In the genomic region with DNA sequence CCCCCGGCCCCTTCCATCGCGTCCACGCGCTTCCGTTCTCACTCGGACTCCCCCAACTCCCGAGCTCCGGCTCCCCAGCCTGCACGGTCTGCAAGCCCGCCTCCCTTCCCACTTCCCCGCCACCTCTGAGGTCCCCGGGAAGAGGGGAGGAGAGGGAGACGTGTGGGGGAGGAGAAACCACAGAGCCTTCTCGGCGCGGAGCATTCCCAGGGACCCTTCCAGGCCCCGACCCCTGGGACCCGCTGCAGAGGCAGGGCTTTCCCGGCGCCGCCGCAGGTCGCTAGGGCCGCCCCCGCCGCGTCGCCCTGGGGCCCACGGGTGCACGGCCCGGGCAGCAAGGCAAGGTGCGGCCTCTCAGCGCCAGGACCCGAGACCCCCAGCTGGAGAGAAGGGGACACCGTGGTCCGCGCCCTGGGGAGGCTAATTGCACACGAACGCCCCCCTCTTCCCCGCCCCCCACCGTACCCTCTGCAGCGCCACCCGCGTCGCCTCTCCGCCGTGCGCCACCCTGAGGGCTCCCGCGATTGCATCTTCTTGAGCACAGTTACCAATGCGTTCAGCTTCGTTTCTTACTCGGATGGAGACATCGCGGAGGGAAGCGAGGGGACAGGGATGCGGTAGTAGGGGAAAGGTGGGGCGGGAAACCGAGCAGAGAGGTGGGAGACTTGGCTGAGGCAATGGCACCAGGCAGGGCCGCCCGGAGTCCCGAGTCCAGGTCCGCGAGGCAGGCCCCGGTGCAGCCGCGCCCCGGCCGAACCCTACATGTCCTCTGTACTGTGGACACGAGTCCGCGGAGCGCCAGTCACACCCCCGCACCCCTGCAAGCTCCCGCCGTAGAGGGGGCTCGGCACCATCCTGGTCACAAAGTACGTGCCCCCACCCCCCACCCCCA, we compare ENCODE assay signal across 8 cellular contexts. TPM values are rescaled to one million over a fixed set of nuclear protein-coding genes. Genes with fewer than 3 reads are reported as not detected.
DNase-seq lines count a peak whose midpoint lies in the region; ATAC-seq, FAIRE-seq and TF ChIP-seq lines count a peak whose summit lies in the region.

No MANE protein-coding gene starts in this region.

- TF ChIP-seq EP300 in suprapubic skin (IDR thresholded peaks at IDR 0.05) = no peak

- CTCF ChIA-PET in endothelial cell of umbilical vein (lab: Charles Lee) = interaction anchor here (0.6 to 7.5 kb wide), 42 partner anchors 10 to 1492 kb away, joined by 3 to 125 read pairs (median 5); a partner anchor contains a TSS

- TF ChIP-seq POLR2A in endothelial cell of umbilical vein (IDR thresholded peaks at IDR 0.05; ENCODE audit: low read depth, low read length) (no peak), suprapubic skin (IDR thresholded peaks at IDR 0.05) (no peak)

- WGBS in suprapubic skin = 0% methylated on average over 40 of the region's 79 CpGs

- H3K4me3 ChIP-seq in endothelial cell of umbilical vein (replicated peaks in 1 of 3; ENCODE audit: insufficient read depth in 1 of 3, low read depth in 1 of 3, low read length in 3 of 3) (peak overlapping the region; percentile 79 to 94 (median 86)), mononuclear cell (ENCODE audit: low read length) (peak overlapping the region; percentile 42), suprapubic skin (peak overlapping the region; percentile 80)

- no peaks in the 10 kb centered on the region for H3K9me1 ChIP-seq in endothelial cell of umbilical vein (replicated peaks; ENCODE audit: control insufficient read depth, extremely low read depth, insufficient read depth, low read length)

- ATAC-seq in Right ventricle myocardium inferior (peak; percentile 65), HG02798 (IDR thresholded peaks at IDR 0.05; ENCODE audit: poor library complexity, unreplicated experiment) (peak; percentile 48)

- POLR2A ChIA-PET in endothelial cell of umbilical vein (lab: Charles Lee) = interaction anchor here (0.6 to 2.3 kb wide), 6 partner anchors 20 to 716 kb away, joined by 3 to 11 read pairs (median 6); a partner anchor contains a TSS

- H3K79me2 ChIP-seq in endothelial cell of umbilical vein (ENCODE audit: control insufficient read depth, insufficient read depth, low read length) = no peaks in the 10 kb centered on the region

- H3K9ac ChIP-seq in endothelial cell of umbilical vein (replicated peaks; ENCODE audit: extremely low read depth, insufficient read depth, low read length) = peak overlapping the region; percentile 43

- H3K27ac ChIP-seq in endothelial cell of umbilical vein (ENCODE audit: insufficient read depth, low read depth, low read length) (peak overlapping the region; percentile 49), suprapubic skin (peak overlapping the region; percentile 16)

- no TSS peak for BruUV-seq in endothelial cell of umbilical vein (replicated peaks; lab: Mats Ljungman, UMichigan)

- peaks cover 12% of the 10 kb centered on the region for H3K4me1 ChIP-seq in endothelial cell of umbilical vein (ENCODE audit: control insufficient read depth, extremely low read depth, insufficient read depth, low read length)
- H3K4me1 ChIP-seq in mononuclear cell (ENCODE audit: insufficient read depth, low read length) = peaks cover 43% of the 10 kb centered on the region
- peaks cover 35% of the 10 kb centered on the region for H3K4me1 ChIP-seq in suprapubic skin

- dilution Hi-C loops in endothelial cell of umbilical vein (cut with MboI; ENCODE audit: extremely low pct_ligation_motif_present, low sequenced_read_pairs) = no loop called here

- H4K20me1 ChIP-seq in endothelial cell of umbilical vein (replicated peaks; ENCODE audit: control insufficient read depth, extremely low read depth, insufficient read depth, low read length) = no peaks in the 10 kb centered on the region

- no peaks in the 10 kb centered on the region for H3K36me3 ChIP-seq in endothelial cell of umbilical vein (ENCODE audit: control insufficient read depth in 2 of 2, extremely low read depth in 1 of 2, insufficient read depth in 2 of 2, low read length in 2 of 2)
- no peaks in the 10 kb centered on the region for H3K36me3 ChIP-seq in suprapubic skin

- H3K4me2 ChIP-seq in endothelial cell of umbilical vein (ENCODE audit: insufficient read depth, low read length) = peak overlapping the region; percentile 90

- DNase-seq in Right ventricle myocardium inferior (ENCODE audit: missing footprints) = peak; percentile 77
- DNase-seq in cardiac septum (ENCODE audit: low spot score) = no peak
- peak; percentile 30 for DNase-seq in NCI-H2171 (lab: John Stamatoyannopoulos, UW)
- peak; percentile 23 to 31 for DNase-seq in activated CD8-positive, alpha-beta memory T cell treated with anti-CD3 and anti-CD28 coated beads for 1 hour (ENCODE audit: extremely low read depth in 1 of 2, low read depth in 1 of 2)
- DNase-seq in endothelial cell of umbilical vein (ENCODE audit: low read depth, low spot score) = peak; percentile 63
- peak in 1 of 2 donors; percentile 74 for DNase-seq in suprapubic skin (ENCODE audit: low spot score in 2 of 2)

- H3K27me3 ChIP-seq in endothelial cell of umbilical vein (ENCODE audit: control insufficient read depth in 2 of 2, insufficient read depth in 2 of 2, low read length in 2 of 2) (peaks cover 9 to 29% of the 10 kb centered on the region in 2 experiments), mononuclear cell (ENCODE audit: insufficient read depth, low read length) (peaks cover 71% of the 10 kb centered on the region), suprapubic skin (no peaks in the 10 kb centered on the region)

- no peaks in the 10 kb centered on the region for H3K9me3 ChIP-seq in endothelial cell of umbilical vein (replicated peaks; ENCODE audit: control insufficient read depth, insufficient read depth, low read length)
- no peaks in the 10 kb centered on the region for H3K9me3 ChIP-seq in mononuclear cell (ENCODE audit: low read depth, low read length)
- no peaks in the 10 kb centered on the region for H3K9me3 ChIP-seq in suprapubic skin

- FAIRE-seq in endothelial cell of umbilical vein (lab: Jason Lieb, UNC) = peak; percentile 24

- peak; percentile 14 to 50 for TF ChIP-seq CTCF in endothelial cell of umbilical vein (IDR thresholded peaks at IDR 0.05; ENCODE audit: extremely low read depth in 1 of 2, insufficient read depth in 1 of 2, low read depth in 1 of 2, low read length in 2 of 2)
- peak in 1 of 2 donors; percentile 16 for TF ChIP-seq CTCF in suprapubic skin (IDR thresholded peaks at IDR 0.05)

- intact Hi-C loops in Right ventricle myocardium inferior (cut with DNase I) (loop anchor here (2.0 to 10.0 kb wide), 5 partner anchors 30 to 728 kb away; a partner anchor contains a TSS), cardiac septum (cut with DNase I) (loop anchor here (2.0 to 10.0 kb wide), 5 partner anchors 22 to 458 kb away; no protein-coding TSS in a partner anchor), endothelial cell of umbilical vein (cut with micrococcal nuclease) (loop anchor here (1.0 to 10.0 kb wide), 12 partner anchors 29 to 1598 kb away; a partner anchor contains a TSS)

- H2AFZ ChIP-seq in endothelial cell of umbilical vein (ENCODE audit: low read depth, low read length) = peak overlapping the region; percentile 91

TF ChIP-seq in endothelial cell of umbilical vein, 7 proteins besides CTCF, POLR2A, EP300 and RAD21:
- TF ChIP-seq EZH2 (IDR thresholded peaks at IDR 0.05; ENCODE audit: borderline replicate concordance, low read depth, low read length, severe bottlenecking) (no peak), MYC (IDR thresholded peaks at IDR 0.05; ENCODE audit: low read depth, low read length) (no peak), JUN (IDR thresholded peaks at IDR 0.05; ENCODE audit: borderline replicate concordance, insufficient read depth, insufficient read length, low read depth) (no peak), FOS (IDR thresholded peaks at IDR 0.05; ENCODE audit: borderline replicate concordance, insufficient read depth, low read length) (no peak), POLR2AphosphoS5 (IDR thresholded peaks at IDR 0.05; ENCODE audit: insufficient read depth, low read depth, low read length) (no peak), GATA2 (IDR thresholded peaks at IDR 0.05; ENCODE audit: insufficient read depth, insufficient read length, low read depth, low read length) (no peak)
- TF ChIP-seq, protein P1, sequence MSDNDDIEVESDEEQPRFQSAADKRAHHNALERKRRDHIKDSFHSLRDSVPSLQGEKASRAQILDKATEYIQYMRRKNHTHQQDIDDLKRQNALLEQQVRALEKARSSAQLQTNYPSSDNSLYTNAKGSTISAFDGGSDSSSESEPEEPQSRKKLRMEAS (IDR thresholded peaks at IDR 0.05; ENCODE audit: insufficient read depth, insufficient read length) = no peak

RNA-seq across cellular contexts. Expression of a gene that starts 29.0 kb away (rescaled TPM):
- total RNA-seq in Right ventricle myocardium inferior = 2.6 TPM
- total RNA-seq in cardiac septum = 1.8 TPM
- total RNA-seq in endothelial cell of umbilical vein = 0.71 and 0.83 TPM in 2 replicates
- polyA plus RNA-seq in endothelial cell of umbilical vein = 0.11 and 0.21 TPM in 2 replicates
- 0.18 and 0.23 TPM in 2 replicates for polyA plus RNA-seq in endothelial cell of umbilical vein (2011; cell fraction: cytosol; rRNA removed)
- polyA plus RNA-seq in endothelial cell of umbilical vein (2011; cell fraction: nucleus; rRNA removed) = 0.35 and 1.5 TPM in 2 replicates
- 0.27 and 0.33 TPM in 2 replicates for polyA plus RNA-seq in endothelial cell of umbilical vein (2012)
- polyA minus RNA-seq in endothelial cell of umbilical vein = 0.36 and 0.73 TPM in 2 replicates
- polyA minus RNA-seq in endothelial cell of umbilical vein (2011; cell fraction: cytosol; rRNA and poly(A)+ RNA removed) = 0.41 TPM
- 0.24 and 0.53 TPM in 2 replicates for polyA minus RNA-seq in endothelial cell of umbilical vein (2011; cell fraction: nucleus; rRNA and poly(A)+ RNA removed)
- total RNA-seq in mononuclear cell = not detected
- 1 to 10 TPM in 2 of 4 donors, under 1 TPM in 2; 0.53 to 3.0 (median 1.2) TPM for total RNA-seq in suprapubic skin

RNA-seq across cellular contexts. Expression of a gene that starts 37.5 kb away (rescaled TPM):
- total RNA-seq in Right ventricle myocardium inferior (18.3 TPM), cardiac septum (32.5 TPM), endothelial cell of umbilical vein (54.0 and 54.6 TPM in 2 replicates), mononuclear cell (37.5 TPM), suprapubic skin (10 to 100 TPM; 58.0 to 97.8 (median 64.4) TPM)
- polyA plus RNA-seq in endothelial cell of umbilical vein = 30.6 and 35.4 TPM in 2 replicates
- 25.9 and 26.4 TPM in 2 replicates for polyA plus RNA-seq in endothelial cell of umbilical vein (2011; cell fraction: cytosol; rRNA removed)
- polyA plus RNA-seq in endothelial cell of umbilical vein (2011; cell fraction: nucleus; rRNA removed) = 78.7 and 85.6 TPM in 2 replicates
- polyA plus RNA-seq in endothelial cell of umbilical vein (2012) = 23.7 and 30.4 TPM in 2 replicates
- 133 and 157 TPM in 2 replicates for polyA minus RNA-seq in endothelial cell of umbilical vein
- 9.7 TPM for polyA minus RNA-seq in endothelial cell of umbilical vein (2011; cell fraction: cytosol; rRNA and poly(A)+ RNA removed)
- 123 and 131 TPM in 2 replicates for polyA minus RNA-seq in endothelial cell of umbilical vein (2011; cell fraction: nucleus; rRNA and poly(A)+ RNA removed)
